ENCODE assay signal across 22 cellular contexts in genomic region chr18:75112486-75113096, GRCh38.
"Had no signal": no experiment of that assay in that cellular context is flagged by ENCODE, and none has a peak within 500 bp of the region (broad histone marks: within the 10 kb centered on the region; RNA-seq: fewer than 3 reads in every experiment).

No MANE protein-coding gene starts in this region.

- ATAC-seq: activated naive CD8-positive, alpha-beta T cell treated with anti-CD3 and anti-CD28 coated beads, Interleukin-2, amount 50 U/mL, for 24 hours; K562 had no signal

- H3K27me3 ChIP-seq: SJCRH30 had no signal

- DNase-seq: activated CD4-positive, alpha-beta memory T cell treated with anti-CD3 and anti-CD28 coated beads, Interleukin-2, amount 10 ng/mL, durations not matched to agents 7 days and 5 days; activated CD4-positive, alpha-beta T cell treated with anti-CD3 and anti-CD28 coated beads for 1 hour; activated CD4-positive, alpha-beta T cell treated with anti-CD3 and anti-CD28 coated beads for 48 hours; activated CD4-positive, CD25-positive, alpha-beta regulatory T cell; activated naive CD4-positive, alpha-beta T cell treated with anti-CD3 and anti-CD28 coated beads, Interleukin-2, amount 10 ng/mL, durations not matched to agents 7 days and 5 days; activated naive CD8-positive, alpha-beta T cell treated with anti-CD3 and anti-CD28 coated beads, Interleukin-2, amount 50 U/mL, for 24 hours; activated T-cell treated with anti-CD3 and anti-CD28 coated beads, Interleukin-2, amount 50 U/mL, for 24 hours; anterior cingulate cortex; central memory CD4-positive, alpha-beta T cell; NCI-H187 treated with DMSO at 0.1 percent for 48 hours; NCI-H2171 treated with DMSO at 0.1 percent for 48 hours; NCI-H2227 treated with DMSO at 0.1 percent for 48 hours; NCI-H446; NCI-H526 treated with DMSO at 0.1 percent for 48 hours; NCI-H774; OCI-M1; SHP77; SJCRH30; T1000; WERI-Rb-1 had no signal

- H3K36me3 ChIP-seq: SJCRH30, WERI-Rb-1 had no signal

- H3K9me3 ChIP-seq: SJCRH30 had no signal

- H3K4me1 ChIP-seq: SJCRH30 had no signal

- H3K4me3 ChIP-seq: K562, SJCRH30, SK-N-MC had no signal

- H3K27ac ChIP-seq: SJCRH30, SK-N-MC, WERI-Rb-1 had no signal
